1 cellular context compared by ENCODE assay signal in the genomic region with DNA sequence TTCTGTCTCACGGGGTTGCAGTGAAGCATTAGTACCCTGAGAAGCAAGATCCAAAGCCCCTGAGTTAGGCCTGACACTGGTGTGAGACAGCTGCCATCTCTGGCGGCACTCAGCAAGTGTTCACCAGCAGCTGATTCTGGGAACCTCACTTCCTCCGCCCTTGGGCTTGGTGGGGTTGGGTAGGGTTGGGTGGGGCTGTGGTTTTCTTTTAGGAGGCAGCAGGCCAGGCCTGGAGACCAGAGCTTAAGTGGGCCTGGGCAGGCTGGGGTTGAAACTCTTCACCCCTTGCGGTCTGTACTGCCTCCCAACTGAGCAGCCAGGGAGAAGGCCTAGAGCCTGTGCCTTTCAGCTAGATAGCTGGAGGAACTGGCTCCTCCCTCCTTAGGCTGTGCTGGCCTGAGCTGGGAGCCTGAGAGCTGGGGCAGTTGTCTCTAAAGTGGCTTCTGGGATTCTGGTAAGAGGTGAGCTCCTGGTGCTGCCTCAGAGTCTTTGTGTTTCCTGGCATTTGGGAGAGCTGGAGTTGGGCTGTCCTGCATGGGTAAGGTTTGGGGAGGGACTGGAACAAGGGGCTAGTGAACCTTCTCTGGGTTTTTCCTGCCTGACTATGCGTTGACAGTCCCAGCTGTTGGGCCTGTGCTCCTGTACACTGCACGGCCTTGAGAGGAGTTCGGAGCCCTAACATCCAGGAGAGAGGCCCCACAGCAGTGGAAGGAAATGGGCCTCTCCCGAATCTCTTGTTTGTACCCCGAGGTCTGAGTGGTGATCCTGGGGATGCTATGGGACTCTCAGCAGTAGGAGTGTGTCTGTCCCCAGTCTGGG.
TF ChIP-seq lines count a peak whose summit lies in the region.

No MANE protein-coding gene starts in this region.

TF ChIP-seq in GM12878, 131 proteins besides CTCF, POLR2A, EP300 and RAD21:
- TF ChIP-seq FOXM1 (IDR thresholded peaks at IDR 0.05; ENCODE audit: low read depth, low read length) (no peak), NBN (IDR thresholded peaks at IDR 0.05) (peak; percentile 64; the same call in 1 of the 2 replicates), CBFB (IDR thresholded peaks at IDR 0.05; ENCODE audit: low read depth) (0 out of 2 replicates have a peak, but pooled peaks have one; percentile 58), SREBF1 (IDR thresholded peaks at IDR 0.05; ENCODE audit: low read length) (no peak), HDGF (IDR thresholded peaks at IDR 0.05) (peak; percentile 53; the same call in 1 of the 2 replicates), IKZF1 (conservative IDR thresholded peaks at IDR 0.05) (peak; percentile 65), SMC3 (IDR thresholded peaks at IDR 0.05; ENCODE audit: borderline replicate concordance, low read length) (0 out of 2 replicates have a peak, but pooled peaks have one; percentile 10), IKZF2 (IDR thresholded peaks at IDR 0.05) (peak; percentile 55 to 65; a peak in 2 of 4 replicates), WRNIP1 (IDR thresholded peaks at IDR 0.05; ENCODE audit: borderline replicate concordance, low read depth, low read length) (0 out of 2 replicates have a peak, but pooled peaks have one; percentile 73), RFX5 (IDR thresholded peaks at IDR 0.05; ENCODE audit: low read depth, low read length) (no peak), MXI1 (IDR thresholded peaks at IDR 0.05; ENCODE audit: low read depth, low read length) (peak; percentile 58), CHD2 (IDR thresholded peaks at IDR 0.05; ENCODE audit: borderline replicate concordance, low read depth, low read length) (peak; percentile 13; the same call in 1 of the 2 replicates), RUNX3 (IDR thresholded peaks at IDR 0.05; ENCODE audit: low read length) (peak; percentile 84), TCF12 (IDR thresholded peaks at IDR 0.05; ENCODE audit: low read depth, low read length) (peak; percentile 71; the same call in 1 of the 2 replicates), KLF5 (IDR thresholded peaks at IDR 0.05; ENCODE audit: partially characterized antibody) (no peak), SP1 (IDR thresholded peaks at IDR 0.05; ENCODE audit: low read depth, low read length) (no peak), KDM1A (IDR thresholded peaks at IDR 0.05; ENCODE audit: borderline replicate concordance) (no peak), BHLHE40 (IDR thresholded peaks at IDR 0.05; ENCODE audit: borderline replicate concordance in 1 of 2, low read depth in 2 of 2, low read length in 1 of 2) (peak; percentile 16 to 23; a peak in 1 of 4 replicates), EED (IDR thresholded peaks at IDR 0.05; ENCODE audit: low read depth) (peak; percentile 48; the same call in 1 of the 2 replicates), NR2C1 (IDR thresholded peaks at IDR 0.05) (no peak), POU2F2 (IDR thresholded peaks at IDR 0.05; ENCODE audit: borderline replicate concordance, low read depth, low read length) (no peak), IRF4 (IDR thresholded peaks at IDR 0.05; ENCODE audit: low read depth, low read length) (no peak), ZNF217 (IDR thresholded peaks at IDR 0.05) (no peak), TCF3 (IDR thresholded peaks at IDR 0.05; ENCODE audit: borderline replicate concordance, insufficient read depth, low read depth, low read length) (0 out of 2 replicates have a peak, but pooled peaks have one; percentile 28), STAT1 (conservative IDR thresholded peaks at IDR 0.05) (no peak), SPI1 (IDR thresholded peaks at IDR 0.05; ENCODE audit: borderline replicate concordance, insufficient read depth, low read depth, low read length) (peak; percentile 54; the same call in 1 of the 2 replicates), POLR2AphosphoS2 (IDR thresholded peaks at IDR 0.05; ENCODE audit: low read depth, low read length) (no peak), ZNF384 (IDR thresholded peaks at IDR 0.05; ENCODE audit: borderline replicate concordance, low read depth, low read length) (0 out of 2 replicates have a peak, but pooled peaks have one; percentile 3), MTA2 (IDR thresholded peaks at IDR 0.05; ENCODE audit: low read depth) (no peak), FOXK2 (IDR thresholded peaks at IDR 0.05) (no peak), CHD1 (IDR thresholded peaks at IDR 0.05; ENCODE audit: low read depth, low read length) (no peak), PAX8 (IDR thresholded peaks at IDR 0.05) (no peak), LARP7 (IDR thresholded peaks at IDR 0.05) (peak; percentile 43; the same call in 1 of the 2 replicates)
- TF ChIP-seq, protein P1, sequence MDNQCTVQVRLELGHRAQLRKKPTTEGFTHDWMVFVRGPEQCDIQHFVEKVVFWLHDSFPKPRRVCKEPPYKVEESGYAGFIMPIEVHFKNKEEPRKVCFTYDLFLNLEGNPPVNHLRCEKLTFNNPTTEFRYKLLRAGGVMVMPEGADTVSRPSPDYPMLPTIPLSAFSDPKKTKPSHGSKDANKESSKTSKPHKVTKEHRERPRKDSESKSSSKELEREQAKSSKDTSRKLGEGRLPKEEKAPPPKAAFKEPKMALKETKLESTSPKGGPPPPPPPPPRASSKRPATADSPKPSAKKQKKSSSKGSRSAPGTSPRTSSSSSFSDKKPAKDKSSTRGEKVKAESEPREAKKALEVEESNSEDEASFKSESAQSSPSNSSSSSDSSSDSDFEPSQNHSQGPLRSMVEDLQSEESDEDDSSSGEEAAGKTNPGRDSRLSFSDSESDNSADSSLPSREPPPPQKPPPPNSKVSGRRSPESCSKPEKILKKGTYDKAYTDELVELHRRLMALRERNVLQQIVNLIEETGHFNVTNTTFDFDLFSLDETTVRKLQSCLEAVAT (IDR thresholded peaks at IDR 0.05): 0 out of 2 replicates have a peak, but pooled peaks have one; percentile 16
- TF ChIP-seq, protein P2, sequence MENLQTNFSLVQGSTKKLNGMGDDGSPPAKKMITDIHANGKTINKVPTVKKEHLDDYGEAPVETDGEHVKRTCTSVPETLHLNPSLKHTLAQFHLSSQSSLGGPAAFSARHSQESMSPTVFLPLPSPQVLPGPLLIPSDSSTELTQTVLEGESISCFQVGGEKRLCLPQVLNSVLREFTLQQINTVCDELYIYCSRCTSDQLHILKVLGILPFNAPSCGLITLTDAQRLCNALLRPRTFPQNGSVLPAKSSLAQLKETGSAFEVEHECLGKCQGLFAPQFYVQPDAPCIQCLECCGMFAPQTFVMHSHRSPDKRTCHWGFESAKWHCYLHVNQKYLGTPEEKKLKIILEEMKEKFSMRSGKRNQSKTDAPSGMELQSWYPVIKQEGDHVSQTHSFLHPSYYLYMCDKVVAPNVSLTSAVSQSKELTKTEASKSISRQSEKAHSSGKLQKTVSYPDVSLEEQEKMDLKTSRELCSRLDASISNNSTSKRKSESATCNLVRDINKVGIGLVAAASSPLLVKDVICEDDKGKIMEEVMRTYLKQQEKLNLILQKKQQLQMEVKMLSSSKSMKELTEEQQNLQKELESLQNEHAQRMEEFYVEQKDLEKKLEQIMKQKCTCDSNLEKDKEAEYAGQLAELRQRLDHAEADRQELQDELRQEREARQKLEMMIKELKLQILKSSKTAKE (IDR thresholded peaks at IDR 0.05; ENCODE audit: low read depth, poor library complexity, severe bottlenecking): peak; percentile 16
- TF ChIP-seq, protein P3, sequence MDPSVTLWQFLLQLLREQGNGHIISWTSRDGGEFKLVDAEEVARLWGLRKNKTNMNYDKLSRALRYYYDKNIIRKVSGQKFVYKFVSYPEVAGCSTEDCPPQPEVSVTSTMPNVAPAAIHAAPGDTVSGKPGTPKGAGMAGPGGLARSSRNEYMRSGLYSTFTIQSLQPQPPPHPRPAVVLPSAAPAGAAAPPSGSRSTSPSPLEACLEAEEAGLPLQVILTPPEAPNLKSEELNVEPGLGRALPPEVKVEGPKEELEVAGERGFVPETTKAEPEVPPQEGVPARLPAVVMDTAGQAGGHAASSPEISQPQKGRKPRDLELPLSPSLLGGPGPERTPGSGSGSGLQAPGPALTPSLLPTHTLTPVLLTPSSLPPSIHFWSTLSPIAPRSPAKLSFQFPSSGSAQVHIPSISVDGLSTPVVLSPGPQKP (IDR thresholded peaks at IDR 0.05; ENCODE audit: low read depth, low read length): no peak
- TF ChIP-seq, protein P4, sequence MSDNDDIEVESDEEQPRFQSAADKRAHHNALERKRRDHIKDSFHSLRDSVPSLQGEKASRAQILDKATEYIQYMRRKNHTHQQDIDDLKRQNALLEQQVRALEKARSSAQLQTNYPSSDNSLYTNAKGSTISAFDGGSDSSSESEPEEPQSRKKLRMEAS (IDR thresholded peaks at IDR 0.05; ENCODE audit: low read depth, low read length): no peak
- TF ChIP-seq, protein P5, sequence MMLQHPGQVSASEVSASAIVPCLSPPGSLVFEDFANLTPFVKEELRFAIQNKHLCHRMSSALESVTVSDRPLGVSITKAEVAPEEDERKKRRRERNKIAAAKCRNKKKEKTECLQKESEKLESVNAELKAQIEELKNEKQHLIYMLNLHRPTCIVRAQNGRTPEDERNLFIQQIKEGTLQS (IDR thresholded peaks at IDR 0.05; ENCODE audit: borderline replicate concordance, extremely low read depth, low read depth, low read length): no peak
- TF ChIP-seq, protein P6, sequence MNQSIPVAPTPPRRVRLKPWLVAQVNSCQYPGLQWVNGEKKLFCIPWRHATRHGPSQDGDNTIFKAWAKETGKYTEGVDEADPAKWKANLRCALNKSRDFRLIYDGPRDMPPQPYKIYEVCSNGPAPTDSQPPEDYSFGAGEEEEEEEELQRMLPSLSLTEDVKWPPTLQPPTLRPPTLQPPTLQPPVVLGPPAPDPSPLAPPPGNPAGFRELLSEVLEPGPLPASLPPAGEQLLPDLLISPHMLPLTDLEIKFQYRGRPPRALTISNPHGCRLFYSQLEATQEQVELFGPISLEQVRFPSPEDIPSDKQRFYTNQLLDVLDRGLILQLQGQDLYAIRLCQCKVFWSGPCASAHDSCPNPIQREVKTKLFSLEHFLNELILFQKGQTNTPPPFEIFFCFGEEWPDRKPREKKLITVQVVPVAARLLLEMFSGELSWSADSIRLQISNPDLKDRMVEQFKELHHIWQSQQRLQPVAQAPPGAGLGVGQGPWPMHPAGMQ (IDR thresholded peaks at IDR 0.05; ENCODE audit: borderline replicate concordance): no peak
- TF ChIP-seq, protein P7, sequence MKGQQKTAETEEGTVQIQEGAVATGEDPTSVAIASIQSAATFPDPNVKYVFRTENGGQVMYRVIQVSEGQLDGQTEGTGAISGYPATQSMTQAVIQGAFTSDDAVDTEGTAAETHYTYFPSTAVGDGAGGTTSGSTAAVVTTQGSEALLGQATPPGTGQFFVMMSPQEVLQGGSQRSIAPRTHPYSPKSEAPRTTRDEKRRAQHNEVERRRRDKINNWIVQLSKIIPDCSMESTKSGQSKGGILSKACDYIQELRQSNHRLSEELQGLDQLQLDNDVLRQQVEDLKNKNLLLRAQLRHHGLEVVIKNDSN (IDR thresholded peaks at IDR 0.05; ENCODE audit: borderline replicate concordance, extremely low read length, insufficient read depth, low read depth, low read length): no peak
- TF ChIP-seq, protein P8, sequence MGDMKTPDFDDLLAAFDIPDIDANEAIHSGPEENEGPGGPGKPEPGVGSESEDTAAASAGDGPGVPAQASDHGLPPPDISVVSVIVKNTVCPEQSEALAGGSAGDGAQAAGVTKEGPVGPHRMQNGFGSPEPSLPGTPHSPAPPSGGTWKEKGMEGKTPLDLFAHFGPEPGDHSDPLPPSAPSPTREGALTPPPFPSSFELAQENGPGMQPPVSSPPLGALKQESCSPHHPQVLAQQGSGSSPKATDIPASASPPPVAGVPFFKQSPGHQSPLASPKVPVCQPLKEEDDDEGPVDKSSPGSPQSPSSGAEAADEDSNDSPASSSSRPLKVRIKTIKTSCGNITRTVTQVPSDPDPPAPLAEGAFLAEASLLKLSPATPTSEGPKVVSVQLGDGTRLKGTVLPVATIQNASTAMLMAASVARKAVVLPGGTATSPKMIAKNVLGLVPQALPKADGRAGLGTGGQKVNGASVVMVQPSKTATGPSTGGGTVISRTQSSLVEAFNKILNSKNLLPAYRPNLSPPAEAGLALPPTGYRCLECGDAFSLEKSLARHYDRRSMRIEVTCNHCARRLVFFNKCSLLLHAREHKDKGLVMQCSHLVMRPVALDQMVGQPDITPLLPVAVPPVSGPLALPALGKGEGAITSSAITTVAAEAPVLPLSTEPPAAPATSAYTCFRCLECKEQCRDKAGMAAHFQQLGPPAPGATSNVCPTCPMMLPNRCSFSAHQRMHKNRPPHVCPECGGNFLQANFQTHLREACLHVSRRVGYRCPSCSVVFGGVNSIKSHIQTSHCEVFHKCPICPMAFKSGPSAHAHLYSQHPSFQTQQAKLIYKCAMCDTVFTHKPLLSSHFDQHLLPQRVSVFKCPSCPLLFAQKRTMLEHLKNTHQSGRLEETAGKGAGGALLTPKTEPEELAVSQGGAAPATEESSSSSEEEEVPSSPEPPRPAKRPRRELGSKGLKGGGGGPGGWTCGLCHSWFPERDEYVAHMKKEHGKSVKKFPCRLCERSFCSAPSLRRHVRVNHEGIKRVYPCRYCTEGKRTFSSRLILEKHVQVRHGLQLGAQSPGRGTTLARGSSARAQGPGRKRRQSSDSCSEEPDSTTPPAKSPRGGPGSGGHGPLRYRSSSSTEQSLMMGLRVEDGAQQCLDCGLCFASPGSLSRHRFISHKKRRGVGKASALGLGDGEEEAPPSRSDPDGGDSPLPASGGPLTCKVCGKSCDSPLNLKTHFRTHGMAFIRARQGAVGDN (IDR thresholded peaks at IDR 0.05): peak; percentile 82
- TF ChIP-seq, protein P9, sequence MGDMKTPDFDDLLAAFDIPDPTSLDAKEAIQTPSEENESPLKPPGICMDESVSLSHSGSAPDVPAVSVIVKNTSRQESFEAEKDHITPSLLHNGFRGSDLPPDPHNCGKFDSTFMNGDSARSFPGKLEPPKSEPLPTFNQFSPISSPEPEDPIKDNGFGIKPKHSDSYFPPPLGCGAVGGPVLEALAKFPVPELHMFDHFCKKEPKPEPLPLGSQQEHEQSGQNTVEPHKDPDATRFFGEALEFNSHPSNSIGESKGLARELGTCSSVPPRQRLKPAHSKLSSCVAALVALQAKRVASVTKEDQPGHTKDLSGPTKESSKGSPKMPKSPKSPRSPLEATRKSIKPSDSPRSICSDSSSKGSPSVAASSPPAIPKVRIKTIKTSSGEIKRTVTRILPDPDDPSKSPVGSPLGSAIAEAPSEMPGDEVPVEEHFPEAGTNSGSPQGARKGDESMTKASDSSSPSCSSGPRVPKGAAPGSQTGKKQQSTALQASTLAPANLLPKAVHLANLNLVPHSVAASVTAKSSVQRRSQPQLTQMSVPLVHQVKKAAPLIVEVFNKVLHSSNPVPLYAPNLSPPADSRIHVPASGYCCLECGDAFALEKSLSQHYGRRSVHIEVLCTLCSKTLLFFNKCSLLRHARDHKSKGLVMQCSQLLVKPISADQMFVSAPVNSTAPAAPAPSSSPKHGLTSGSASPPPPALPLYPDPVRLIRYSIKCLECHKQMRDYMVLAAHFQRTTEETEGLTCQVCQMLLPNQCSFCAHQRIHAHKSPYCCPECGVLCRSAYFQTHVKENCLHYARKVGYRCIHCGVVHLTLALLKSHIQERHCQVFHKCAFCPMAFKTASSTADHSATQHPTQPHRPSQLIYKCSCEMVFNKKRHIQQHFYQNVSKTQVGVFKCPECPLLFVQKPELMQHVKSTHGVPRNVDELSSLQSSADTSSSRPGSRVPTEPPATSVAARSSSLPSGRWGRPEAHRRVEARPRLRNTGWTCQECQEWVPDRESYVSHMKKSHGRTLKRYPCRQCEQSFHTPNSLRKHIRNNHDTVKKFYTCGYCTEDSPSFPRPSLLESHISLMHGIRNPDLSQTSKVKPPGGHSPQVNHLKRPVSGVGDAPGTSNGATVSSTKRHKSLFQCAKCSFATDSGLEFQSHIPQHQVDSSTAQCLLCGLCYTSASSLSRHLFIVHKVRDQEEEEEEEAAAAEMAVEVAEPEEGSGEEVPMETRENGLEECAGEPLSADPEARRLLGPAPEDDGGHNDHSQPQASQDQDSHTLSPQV (IDR thresholded peaks at IDR 0.05): no peak
